In genomic region chr7:155372782-155373358, GRCh38 we compare ENCODE assay signal across 9 cellular contexts.
DNase-seq lines count a peak whose midpoint lies in the region; ATAC-seq and TF ChIP-seq lines count a peak whose summit lies in the region.
"Had no signal": no experiment of that assay in that cellular context is flagged by ENCODE, and none has a peak within 500 bp of the region (broad histone marks: within the 10 kb centered on the region; RNA-seq: fewer than 3 reads in every experiment).

No MANE protein-coding gene starts in this region.

- TF ChIP-seq EP300 in SK-N-SH (IDR thresholded peaks at IDR 0.05; ENCODE audit: borderline replicate concordance in 1 of 2, low read depth in 1 of 2, low read length in 1 of 2): no peak

- no peak overlapping the region for H3K9ac ChIP-seq in SK-N-SH
- H3K9ac ChIP-seq in HUES6 (ENCODE audit: low read length): no peak overlapping the region
- no peak overlapping the region for H3K9ac ChIP-seq in skeletal muscle satellite cell (ENCODE audit: low read depth, low read length)
- no peak overlapping the region for H3K9ac ChIP-seq in Karpas-422 (ENCODE audit: low read length)

- POLR2A ChIA-PET in SK-N-SH (lab: Yijun Ruan, JAX): no interaction called here

- no peaks in the 10 kb centered on the region for H3K9me3 ChIP-seq in SK-N-SH
- H3K9me3 ChIP-seq in HUES6 (ENCODE audit: control insufficient read depth, insufficient read depth, low read depth, low read length): peaks cover 7% of the 10 kb centered on the region; the same call in 1 of the 2 replicates
- no peaks in the 10 kb centered on the region for H3K9me3 ChIP-seq in skeletal muscle satellite cell (replicated peaks; ENCODE audit: low read length)
- H3K9me3 ChIP-seq in Karpas-422 (ENCODE audit: low read length): no peaks in the 10 kb centered on the region

- H3K4me3 ChIP-seq in SK-N-SH (ENCODE audit: low read depth in 2 of 2, low read length in 1 of 2) (peak overlapping the region; percentile 12 to 40; a peak in 2 of 4 replicates), HUES6 (ENCODE audit: low read depth, low read length) (peak overlapping the region; percentile 40), fibroblast of pulmonary artery (replicated peaks; ENCODE audit: low read depth, low read length) (peak overlapping the region; percentile 17), skeletal muscle satellite cell (ENCODE audit: low read length) (peak overlapping the region; percentile 57), Karpas-422 (ENCODE audit: low read length) (no peak overlapping the region)

- H2AFZ ChIP-seq in SK-N-SH (ENCODE audit: low read depth): 0 out of 2 replicates have a peak overlapping the region, but pooled peaks have one; percentile 54
- H2AFZ ChIP-seq in Karpas-422 (ENCODE audit: low read length): no peak overlapping the region

- no peaks in the 10 kb centered on the region for H4K20me1 ChIP-seq in SK-N-SH (ENCODE audit: insufficient read depth)
- H4K20me1 ChIP-seq in Karpas-422 (ENCODE audit: insufficient read depth, low read depth, low read length): no peaks in the 10 kb centered on the region

- H3K4me2 ChIP-seq in SK-N-SH: peak overlapping the region; percentile 69
- peak overlapping the region; percentile 75 for H3K4me2 ChIP-seq in skeletal muscle satellite cell (ENCODE audit: low read length)
- no peak overlapping the region for H3K4me2 ChIP-seq in Karpas-422 (ENCODE audit: low read depth, low read length, poor library complexity, severe bottlenecking)

- CTCF ChIA-PET in SK-N-SH (lab: Yijun Ruan, JAX): interaction anchor here (0.6 to 5.3 kb wide), 20 partner anchors 8 to 459 kb away, joined by 3 to 24 read pairs (median 4); no protein-coding TSS in a partner anchor

- no peak for DNase-seq in SK-N-SH
- no peak for DNase-seq in fibroblast of pulmonary artery (ENCODE audit: low read depth)
- no peak for DNase-seq in activated effector memory CD4-positive, alpha-beta T cell treated with Interleukin-2 at 50 U/mL for 16 hours
- DNase-seq in Karpas-422: no peak
- DNase-seq in NCI-H1930 (lab: John Stamatoyannopoulos, UW): no peak
- DNase-seq: NCI-H526 treated with DMSO at 0.1 percent for 48 hours had no signal

- TF ChIP-seq RAD21 in SK-N-SH (IDR thresholded peaks at IDR 0.05; ENCODE audit: low read length): no peak

- no peaks in the 10 kb centered on the region for H3K79me2 ChIP-seq in SK-N-SH (ENCODE audit: insufficient read depth)
- H3K79me2 ChIP-seq in Karpas-422 (ENCODE audit: low read length): no peaks in the 10 kb centered on the region

- no peak for ATAC-seq in SK-N-SH treated with all-trans-retinoic acid at 6 μM for 48 hours

- no peak for TF ChIP-seq CTCF in SK-N-SH (IDR thresholded peaks at IDR 0.05)
- no peak for TF ChIP-seq CTCF in fibroblast of pulmonary artery (IDR thresholded peaks at IDR 0.05; ENCODE audit: low read length, missing control alignments)

- H3K9me2 ChIP-seq in SK-N-SH (no peaks in the 10 kb centered on the region), Karpas-422 (replicated peaks; ENCODE audit: insufficient read depth, low read length) (no peaks in the 10 kb centered on the region)

- H3K36me3 ChIP-seq in SK-N-SH (replicated peaks in 1 of 2; ENCODE audit: control insufficient read depth in 1 of 2, insufficient read depth in 2 of 2, low read length in 1 of 2) (no peaks in the 10 kb centered on the region), HUES6 (ENCODE audit: control insufficient read depth, insufficient read depth, low read length) (no peaks in the 10 kb centered on the region), skeletal muscle satellite cell (ENCODE audit: insufficient read depth, low read length) (no peaks in the 10 kb centered on the region), Karpas-422 (ENCODE audit: insufficient read depth, low read length) (no peaks in the 10 kb centered on the region)

- H3K27ac ChIP-seq in SK-N-SH (ENCODE audit: low read depth in 2 of 2, low read length in 1 of 2) (no peak overlapping the region), HUES6 (ENCODE audit: low read depth, low read length) (no peak overlapping the region), Karpas-422 (ENCODE audit: low read length) (no peak overlapping the region)

- H3K4me1 ChIP-seq in SK-N-SH (ENCODE audit: control insufficient read depth in 1 of 2, insufficient read depth in 2 of 2, low read depth in 1 of 2, low read length in 1 of 2) (no peaks in the 10 kb centered on the region), HUES6 (ENCODE audit: control insufficient read depth, insufficient read depth, low read length) (peaks cover 27% of the 10 kb centered on the region), skeletal muscle satellite cell (ENCODE audit: control insufficient read depth, insufficient read depth, low read length) (peaks cover 16% of the 10 kb centered on the region), Karpas-422 (ENCODE audit: low read length) (no peaks in the 10 kb centered on the region)

- no peaks in the 10 kb centered on the region for H3F3A ChIP-seq in SK-N-SH (replicated peaks; ENCODE audit: insufficient read depth)

- peaks cover 88% of the 10 kb centered on the region for H3K27me3 ChIP-seq in SK-N-SH (ENCODE audit: insufficient read depth)
- H3K27me3 ChIP-seq in HUES6 (ENCODE audit: control insufficient read depth, insufficient read depth, low read length): peaks cover 97% of the 10 kb centered on the region
- H3K27me3 ChIP-seq in skeletal muscle satellite cell (ENCODE audit: control insufficient read depth, insufficient read depth, low read length): peaks cover 67% of the 10 kb centered on the region
- H3K27me3 ChIP-seq in Karpas-422 (ENCODE audit: low read length): no peaks in the 10 kb centered on the region

- WGBS in SK-N-SH (ENCODE audit: low lambda C conversion rate): 13% methylated on average over 28 of the region's 28 CpGs

TF ChIP-seq in SK-N-SH, 30 proteins besides CTCF, POLR2A, EP300 and RAD21 (continues in another document):
- no peak for TF ChIP-seq ZBTB33 (IDR thresholded peaks at IDR 0.05; ENCODE audit: borderline replicate concordance, low read depth)
- no peak for TF ChIP-seq FOXJ3 (CRISPR knock-in tag; IDR thresholded peaks at IDR 0.05)
- no peak for TF ChIP-seq PBX3 (IDR thresholded peaks at IDR 0.05)
- no peak for TF ChIP-seq SIN3A (IDR thresholded peaks at IDR 0.05; ENCODE audit: borderline replicate concordance, low read depth, low read length)
- TF ChIP-seq MXI1 (IDR thresholded peaks at IDR 0.05; ENCODE audit: low read depth, low read length): no peak
- TF ChIP-seq FOXM1 (IDR thresholded peaks at IDR 0.05; ENCODE audit: low read depth): no peak

TF ChIP-seq in SK-N-SH treated with all-trans-retinoic acid at 6 μM for 48 hours, 23 proteins besides CTCF, POLR2A, EP300 and RAD21 (continues in another document):
- TF ChIP-seq SNAI2 (CRISPR knock-in tag; IDR thresholded peaks at IDR 0.05): no peak
- no peak for TF ChIP-seq GLIS3 (CRISPR knock-in tag; IDR thresholded peaks at IDR 0.05)
- no peak for TF ChIP-seq ARNTL (CRISPR knock-in tag; IDR thresholded peaks at IDR 0.05; ENCODE audit: borderline replicate concordance, low read depth)
- TF ChIP-seq CREB5 (CRISPR knock-in tag; IDR thresholded peaks at IDR 0.05; ENCODE audit: low read depth): no peak
- no peak for TF ChIP-seq ZNF70 (CRISPR knock-in tag; IDR thresholded peaks at IDR 0.05)
- no peak for TF ChIP-seq ZFP30 (CRISPR knock-in tag; IDR thresholded peaks at IDR 0.05)
- TF ChIP-seq TSHZ2 (CRISPR knock-in tag; IDR thresholded peaks at IDR 0.05): no peak
- TF ChIP-seq TCF4 (CRISPR knock-in tag; IDR thresholded peaks at IDR 0.05; ENCODE audit: borderline replicate concordance): no peak
- TF ChIP-seq BACH2 (CRISPR knock-in tag; IDR thresholded peaks at IDR 0.05; ENCODE audit: borderline replicate concordance): no peak
- TF ChIP-seq ZC3H10 (CRISPR knock-in tag; IDR thresholded peaks at IDR 0.05): no peak
- no peak for TF ChIP-seq ZNF8 (CRISPR knock-in tag; IDR thresholded peaks at IDR 0.05)
